8 cellular contexts compared by ENCODE assay signal in the genomic region with DNA sequence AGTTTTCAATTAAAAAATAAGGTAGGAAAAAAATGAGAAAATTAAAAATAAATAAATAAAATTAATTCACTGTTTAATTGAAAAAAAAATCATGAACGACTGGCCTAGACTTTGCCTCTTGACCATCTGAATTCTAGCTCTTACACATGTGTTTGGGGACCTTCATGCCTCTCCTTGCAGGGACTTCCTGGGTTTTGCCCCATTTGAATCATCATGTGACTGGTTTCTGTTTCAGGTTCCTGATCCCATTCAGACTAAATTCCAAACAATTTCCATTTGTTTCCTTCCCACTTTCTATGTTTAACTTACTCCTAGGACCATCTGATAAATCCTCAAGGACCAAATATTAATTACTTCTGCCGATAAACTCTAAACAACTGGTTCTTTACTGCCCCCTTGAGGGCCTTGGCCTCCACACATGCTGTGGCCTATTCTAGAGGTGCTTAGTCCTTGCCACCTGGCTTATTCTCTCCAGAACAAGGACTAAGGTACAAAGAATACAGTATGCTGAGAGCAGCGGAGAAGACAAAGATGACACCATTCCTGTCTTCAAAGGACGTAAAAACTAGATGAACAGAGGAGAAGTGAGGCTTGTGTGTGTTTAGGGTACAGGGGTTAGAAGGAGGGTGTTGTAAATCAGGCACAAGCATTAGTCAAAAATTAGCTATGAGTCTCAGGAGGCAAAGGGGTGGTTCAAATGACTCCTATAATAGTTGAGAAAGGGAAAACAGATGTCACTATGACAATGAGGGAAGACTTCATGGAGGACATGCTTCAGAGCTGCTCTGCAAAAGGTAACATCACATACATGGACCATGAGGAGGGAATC.
DNase-seq lines count a peak whose midpoint lies in the region; ATAC-seq lines count a peak whose summit lies in the region.

No MANE protein-coding gene starts in this region.

- peak overlapping the region; percentile 7 for H3K9ac ChIP-seq in adipocyte (ENCODE audit: low read length)

- H3K27me3 ChIP-seq in adipocyte (replicated peaks; ENCODE audit: control insufficient read depth, insufficient read depth, low read length) (no peaks in the 10 kb centered on the region), aorta (ENCODE audit: control insufficient read depth in 1 of 2, insufficient read depth in 2 of 2, low read length in 1 of 2) (no peaks in the 10 kb centered on the region)

- DNase-seq in COR-L47 (lab: John Stamatoyannopoulos, UW) (peak; percentile 56), NCI-H2171 (lab: John Stamatoyannopoulos, UW) (peak; percentile 3), adipocyte (ENCODE audit: low read depth) (peak; percentile 71), lung microvascular endothelial cell (ENCODE audit: low read depth in 2 of 2) (peak; percentile 51 to 56), aorta (no peak)

- 39 to 48% methylated on average over 4 of the region's 4 CpGs for WGBS in aorta, 2 donors

- H3K4me1 ChIP-seq in adipocyte (ENCODE audit: control insufficient read depth, insufficient read depth, low read length) (peaks cover 3% of the 10 kb centered on the region), aorta (ENCODE audit: control insufficient read depth in 1 of 2, insufficient read depth in 2 of 2, low read length in 2 of 2) (no peaks in the 10 kb centered on the region)

- H3K4me3 ChIP-seq in adipocyte (ENCODE audit: low read length): peak overlapping the region; percentile 39
- H3K4me3 ChIP-seq in aorta (ENCODE audit: low read length in 2 of 2): no peak overlapping the region

- intact Hi-C loops in aorta (cut with DNase I): loop anchor here in 1 of 2 donors (5.0 kb wide), 1 partner anchor 174 kb away; no protein-coding TSS in a partner anchor

- H3K36me3 ChIP-seq in adipocyte (ENCODE audit: control insufficient read depth, insufficient read depth, low read length, severe bottlenecking) (no peaks in the 10 kb centered on the region), aorta (ENCODE audit: control insufficient read depth in 1 of 2, insufficient read depth in 2 of 2, low read length in 1 of 2) (no peaks in the 10 kb centered on the region)

- no peak overlapping the region for H3K27ac ChIP-seq in aorta (ENCODE audit: low read depth in 1 of 2, low read length in 2 of 2)

- peak; percentile 56 for ATAC-seq in GM18520 (IDR thresholded peaks at IDR 0.05; ENCODE audit: unreplicated experiment)
- ATAC-seq in HG03039 (IDR thresholded peaks at IDR 0.05; ENCODE audit: unreplicated experiment): peak; percentile 92
- ATAC-seq in aorta (ENCODE audit: low FRiP score): no peak
- no peak for ATAC-seq in HG03045 (IDR thresholded peaks at IDR 0.05; ENCODE audit: unreplicated experiment)

- no peaks in the 10 kb centered on the region for H3K9me3 ChIP-seq in adipocyte (ENCODE audit: control insufficient read depth, low read length)
- no peaks in the 10 kb centered on the region for H3K9me3 ChIP-seq in aorta (ENCODE audit: control insufficient read depth, low read length)

Comparison
In these comparisons a context has a peak if more than half of its experiments do, and no peak if none do; other contexts are left out.
1. DNase-seq: peak in COR-L47 (single experiment), NCI-H2171 (single experiment), adipocyte (single experiment) and lung microvascular endothelial cell (2 of 2); none in aorta (0 of 2).
2. ATAC-seq: peak in GM18520 (single experiment) and HG03039 (single experiment); none in aorta (single experiment) and HG03045 (single experiment).